In genomic region chr3:53222183-53222901, GRCh38 we compare ENCODE assay signal across 15 cellular contexts. TPM values are rescaled to one million over a fixed set of nuclear protein-coding genes. Genes with fewer than 3 reads are reported as not detected.
DNase-seq lines count a peak whose midpoint lies in the region; ATAC-seq and TF ChIP-seq lines count a peak whose summit lies in the region.
"Had no signal": no experiment of that assay in that cellular context is flagged by ENCODE, and none has a peak within 500 bp of the region (broad histone marks: within the 10 kb centered on the region; RNA-seq: fewer than 3 reads in every experiment).

No MANE protein-coding gene starts in this region.

- H3K4me3 ChIP-seq in CD8-positive, alpha-beta T cell (ENCODE audit: low read depth, low read length), result no peak overlapping the region
- H3K4me3 ChIP-seq in mesendoderm (ENCODE audit: low read length), result no peak overlapping the region
- H3K4me3 ChIP-seq: thoracic aorta had no signal

- H2BK15ac ChIP-seq in H9 (ENCODE audit: low read depth, low read length) (no peak overlapping the region), mesendoderm (replicated peaks; ENCODE audit: low read depth) (no peak overlapping the region)

- H2AFZ ChIP-seq in H9 (ENCODE audit: low read length), result no peak overlapping the region

- CTCF ChIA-PET in CD8-positive, alpha-beta T cell (lab: Charles Lee), result interaction anchor here (0.8 kb wide), 1 partner anchor 26 kb away, joined by 5 read pairs; no protein-coding TSS in a partner anchor
- CTCF ChIA-PET in activated CD8-positive, alpha-beta memory T cell treated with anti-CD3 and anti-CD28 coated beads, Interleukin-2, amount 10 ng/mL, durations not matched to agents 7 days and 5 days (lab: Charles Lee), result interaction anchor here (1.7 kb wide), 1 partner anchor 26 kb away, joined by 4 read pairs; no protein-coding TSS in a partner anchor

- no CpG with 5 or more reads among the region's 12 CpGs for WGBS in H9 (ENCODE audit: extremely low coverage, insufficient read length, low lambda C conversion rate)
- no CpG with 5 or more reads among the region's 12 CpGs for WGBS in mesendoderm (ENCODE audit: extremely low coverage, insufficient coverage, low lambda C conversion rate)

- H4K8ac ChIP-seq in H9 (replicated peaks; ENCODE audit: insufficient read length, low read depth, low read length), result no peak overlapping the region
- H4K8ac ChIP-seq in mesendoderm (ENCODE audit: low read depth, low read length), result no peak overlapping the region

- H3K27ac Mint-ChIP-seq in CD8-positive, alpha-beta T cell, result peak overlapping the region; percentile 19
- H3K27ac Mint-ChIP-seq in H9 (peak overlapping the region; percentile 2 to 95 (median 45); a peak in 5 of 7 replicates), neural crest cell (ENCODE audit: unreplicated experiment) (peak overlapping the region; percentile 96)
- H3K27ac Mint-ChIP-seq in natural killer cell treated with Interleukin-12 subunit alpha and Interleukin-12 subunit beta and Interleukin-15 and Interleukin-18, amount 100 ng/mL, for 72 hours, result no peak overlapping the region
- no peak overlapping the region for H3K27ac Mint-ChIP-seq in activated CD8-positive, alpha-beta memory T cell treated with anti-CD3 and anti-CD28 coated beads, Interleukin-2, amount 10 ng/mL, durations not matched to agents 7 days and 5 days

- no peaks in the 10 kb centered on the region for H3K9me3 Mint-ChIP-seq in CD8-positive, alpha-beta T cell
- H3K9me3 Mint-ChIP-seq in H9, result no peaks in the 10 kb centered on the region
- no peaks in the 10 kb centered on the region for H3K9me3 Mint-ChIP-seq in neural crest cell
- H3K9me3 Mint-ChIP-seq in natural killer cell treated with Interleukin-12 subunit alpha and Interleukin-12 subunit beta and Interleukin-15 and Interleukin-18, amount 100 ng/mL, for 72 hours, result no peaks in the 10 kb centered on the region
- no peaks in the 10 kb centered on the region for H3K9me3 Mint-ChIP-seq in activated CD8-positive, alpha-beta memory T cell treated with anti-CD3 and anti-CD28 coated beads, Interleukin-2, amount 10 ng/mL, durations not matched to agents 7 days and 5 days (ENCODE audit: low read depth)

- intact Hi-C loops in CD8-positive, alpha-beta T cell (cut with DNase I, micrococcal nuclease), result no loop called here

- H2BK120ac ChIP-seq in H9 (ENCODE audit: low read depth, low read length, poor library complexity, severe bottlenecking) (no peak overlapping the region), mesendoderm (ENCODE audit: low read depth, low read length) (no peak overlapping the region)

- no peaks in the 10 kb centered on the region for H3K23me2 ChIP-seq in H9 (ENCODE audit: insufficient read length, low read depth, low read length, poor library complexity, severe bottlenecking)

- no peak overlapping the region for H3K4ac ChIP-seq in H9 (ENCODE audit: low read depth, low read length)
- no peak overlapping the region for H3K4ac ChIP-seq in mesendoderm (ENCODE audit: low read depth, low read length)

- no peak for ATAC-seq in CD8-positive, alpha-beta T cell
- ATAC-seq in natural killer cell treated with Interleukin-12 subunit alpha and Interleukin-12 subunit beta and Interleukin-15 and Interleukin-18, amount 100 ng/mL, for 72 hours, result no peak
- ATAC-seq in HG02642 (IDR thresholded peaks at IDR 0.05; ENCODE audit: poor library complexity, unreplicated experiment), result no peak
- ATAC-seq in activated CD8-positive, alpha-beta memory T cell treated with anti-CD3 and anti-CD28 coated beads, Interleukin-2, amount 10 ng/mL, durations not matched to agents 7 days and 5 days, result no peak

- no peak overlapping the region for H2BK20ac ChIP-seq in H9 (ENCODE audit: low read depth, low read length, poor library complexity, severe bottlenecking)

- H3K4me1 Mint-ChIP-seq in CD8-positive, alpha-beta T cell (ENCODE audit: low read depth), result peaks cover 3% of the 10 kb centered on the region
- H3K4me1 Mint-ChIP-seq in H9 (peaks cover 0 to 1% of the 10 kb centered on the region in 2 experiments; a peak in 3 of 4 replicates), neural crest cell (peaks cover 27% of the 10 kb centered on the region)
- H3K4me1 Mint-ChIP-seq in natural killer cell treated with Interleukin-12 subunit alpha and Interleukin-12 subunit beta and Interleukin-15 and Interleukin-18, amount 100 ng/mL, for 72 hours (ENCODE audit: low read depth in 2 of 2), result peaks cover 0 to 5% of the 10 kb centered on the region in 2 donors
- H3K4me1 Mint-ChIP-seq in activated CD8-positive, alpha-beta memory T cell treated with anti-CD3 and anti-CD28 coated beads, Interleukin-2, amount 10 ng/mL, durations not matched to agents 7 days and 5 days, result peaks cover 5% of the 10 kb centered on the region

- no peak overlapping the region for H3K4me3 Mint-ChIP-seq in CD8-positive, alpha-beta T cell
- H3K4me3 Mint-ChIP-seq in H9 (no peak overlapping the region), neural crest cell (peak overlapping the region; percentile 61)
- no peak overlapping the region for H3K4me3 Mint-ChIP-seq in natural killer cell treated with Interleukin-12 subunit alpha and Interleukin-12 subunit beta and Interleukin-15 and Interleukin-18, amount 100 ng/mL, for 72 hours
- H3K4me3 Mint-ChIP-seq in activated CD8-positive, alpha-beta memory T cell treated with anti-CD3 and anti-CD28 coated beads, Interleukin-2, amount 10 ng/mL, durations not matched to agents 7 days and 5 days, result no peak overlapping the region

- H3K23ac ChIP-seq in H9 (ENCODE audit: insufficient read length, low read depth, low read length), result no peak overlapping the region
- H3K23ac ChIP-seq in mesendoderm (ENCODE audit: low read length), result no peak overlapping the region

- H3K18ac ChIP-seq in H9 (ENCODE audit: insufficient read length, low read depth, low read length), result no peak overlapping the region
- no peak overlapping the region for H3K18ac ChIP-seq in mesendoderm (ENCODE audit: low read length)

- H3K27me3 ChIP-seq in CD8-positive, alpha-beta T cell (ENCODE audit: insufficient read depth, low read length), result no peaks in the 10 kb centered on the region
- H3K27me3 ChIP-seq in H9 (ENCODE audit: insufficient read depth, low read length) (no peaks in the 10 kb centered on the region), mesendoderm (ENCODE audit: insufficient read depth, low read length, poor library complexity) (no peaks in the 10 kb centered on the region)

- H4K20me1 ChIP-seq in H9 (ENCODE audit: control insufficient read depth, insufficient read depth, insufficient read length), result no peaks in the 10 kb centered on the region

- no peaks in the 10 kb centered on the region for H3K79me2 ChIP-seq in H9 (ENCODE audit: insufficient read depth, low read length)
- H3K79me2 ChIP-seq in mesendoderm (ENCODE audit: control insufficient read depth, insufficient read depth, low read length), result no peaks in the 10 kb centered on the region

- H2AK5ac ChIP-seq in H9 (ENCODE audit: insufficient read length, low read length) (no peak overlapping the region), mesendoderm (ENCODE audit: low read length) (no peak overlapping the region)

- H3K56ac ChIP-seq in H9 (ENCODE audit: insufficient read length, low read depth, low read length), result no peak overlapping the region
- no peak overlapping the region for H3K56ac ChIP-seq in mesendoderm (ENCODE audit: low read length)

- POLR2A ChIA-PET in CD8-positive, alpha-beta T cell (lab: Charles Lee), result interaction anchor here (1.0 kb wide), 1 partner anchor 9 kb away, joined by 3 read pairs; no protein-coding TSS in a partner anchor

- H2BK12ac ChIP-seq in H9 (ENCODE audit: insufficient read length, low read depth, low read length), result no peak overlapping the region

- H4K91ac ChIP-seq in H9 (ENCODE audit: insufficient read length, low read depth, low read length), result no peak overlapping the region

- H3K4me1 ChIP-seq in CD8-positive, alpha-beta T cell (ENCODE audit: insufficient read depth, low read length), result no peaks in the 10 kb centered on the region
- H3K4me1 ChIP-seq in H9 (ENCODE audit: insufficient read depth, low read length), result no peaks in the 10 kb centered on the region; the same call in 1 of the 2 replicates
- no peaks in the 10 kb centered on the region for H3K4me1 ChIP-seq in mesendoderm (ENCODE audit: control insufficient read depth, low read depth, low read length)

- no peaks in the 10 kb centered on the region for H3K9me3 ChIP-seq in CD8-positive, alpha-beta T cell (ENCODE audit: low read length)
- no peaks in the 10 kb centered on the region for H3K9me3 ChIP-seq in H9 (ENCODE audit: control insufficient read depth, low read depth, low read length)
- H3K9me3 ChIP-seq: thoracic aorta had no signal

- TF ChIP-seq CTCF in CD8-positive, alpha-beta T cell (IDR thresholded peaks at IDR 0.05), result no peak
- TF ChIP-seq CTCF in H9 (conservative IDR thresholded peaks at IDR 0.05) (no peak), neural crest cell (conservative IDR thresholded peaks at IDR 0.05) (no peak)

- H3K79me1 ChIP-seq in H9 (ENCODE audit: insufficient read depth, low read depth, low read length, poor library complexity, severe bottlenecking), result no peaks in the 10 kb centered on the region
- H3K79me1 ChIP-seq in mesendoderm (ENCODE audit: low read length), result no peaks in the 10 kb centered on the region

- no peak overlapping the region for H3K9ac ChIP-seq in H9 (ENCODE audit: extremely low read depth, insufficient read length, low read length)
- no peak overlapping the region for H3K9ac ChIP-seq in mesendoderm (ENCODE audit: low read length)

- H4K5ac ChIP-seq in H9 (ENCODE audit: insufficient read length, low read depth, low read length) (no peak overlapping the region), mesendoderm (ENCODE audit: low read length) (no peak overlapping the region)

- no peak for DNase-seq in CD8-positive, alpha-beta T cell
- DNase-seq in H9 (no peak), caudate nucleus (lab: John Stamatoyannopoulos, UW) (no peak), neural crest cell (ENCODE audit: low read depth, low spot score) (no peak), mesendoderm (no peak)
- DNase-seq in natural killer cell treated with Interleukin-12 subunit alpha and Interleukin-12 subunit beta and Interleukin-15 and Interleukin-18, amount 100 ng/mL, for 72 hours (ENCODE audit: low spot score), result no peak
- no peak for DNase-seq in activated CD8-positive, alpha-beta memory T cell treated with anti-CD3 and anti-CD28 coated beads, Interleukin-2, amount 10 ng/mL, durations not matched to agents 7 days and 5 days
- DNase-seq: activated CD8-positive, alpha-beta memory T cell treated with anti-CD3 and anti-CD28 coated beads, Interleukin-2, amount 50 U/mL, for 4 hours; head of caudate nucleus; KBM-7; NCI-H1436 treated with DMSO at 0.1 percent for 48 hours; NCI-H526; SIG-M5 had no signal

- peaks cover 42% of the 10 kb centered on the region for H3K36me3 Mint-ChIP-seq in CD8-positive, alpha-beta T cell
- H3K36me3 Mint-ChIP-seq in H9 (ENCODE audit: insufficient read depth in 1 of 3, low read depth in 3 of 3) (peaks cover 27 to 49% (median 35%) of the 10 kb centered on the region in 3 experiments; a peak in 6 of 7 replicates), neural crest cell (ENCODE audit: low read depth) (peaks cover 10% of the 10 kb centered on the region)
- no peaks in the 10 kb centered on the region for H3K36me3 Mint-ChIP-seq in natural killer cell treated with Interleukin-12 subunit alpha and Interleukin-12 subunit beta and Interleukin-15 and Interleukin-18, amount 100 ng/mL, for 72 hours
- H3K36me3 Mint-ChIP-seq in activated CD8-positive, alpha-beta memory T cell treated with anti-CD3 and anti-CD28 coated beads, Interleukin-2, amount 10 ng/mL, durations not matched to agents 7 days and 5 days, result peaks cover 9% of the 10 kb centered on the region

- H3K4me2 ChIP-seq in H9 (ENCODE audit: insufficient read depth, insufficient read length, low read length) (no peak overlapping the region), mesendoderm (ENCODE audit: low read length) (no peak overlapping the region)

- no peak overlapping the region for H3K27ac ChIP-seq in CD8-positive, alpha-beta T cell (ENCODE audit: low read depth, low read length)
- H3K27ac ChIP-seq in H9 (ENCODE audit: insufficient read length, low read depth, low read length) (peak overlapping the region; percentile 6), caudate nucleus (ENCODE audit: low read depth, low read length) (peak overlapping the region; percentile 55), mesendoderm (ENCODE audit: low read depth, low read length) (no peak overlapping the region)
- H3K27ac ChIP-seq: thoracic aorta had no signal

- H3K36me3 ChIP-seq in CD8-positive, alpha-beta T cell (ENCODE audit: insufficient read depth, low read length), result peaks cover 22% of the 10 kb centered on the region
- H3K36me3 ChIP-seq in mesendoderm (ENCODE audit: control insufficient read depth, insufficient read depth, low read length), result peaks cover 19% of the 10 kb centered on the region

- H3K14ac ChIP-seq in H9 (ENCODE audit: insufficient read depth, low read length), result no peak overlapping the region

- H2BK5ac ChIP-seq in H9 (ENCODE audit: insufficient read length, low read length), result no peak overlapping the region
- no peak overlapping the region for H2BK5ac ChIP-seq in mesendoderm (ENCODE audit: low read length)

- H3K27me3 Mint-ChIP-seq in CD8-positive, alpha-beta T cell (ENCODE audit: low read depth), result no peaks in the 10 kb centered on the region
- H3K27me3 Mint-ChIP-seq in H9 (ENCODE audit: low read depth), result peaks cover 5% of the 10 kb centered on the region
- peaks cover 5% of the 10 kb centered on the region for H3K27me3 Mint-ChIP-seq in neural crest cell (ENCODE audit: low read depth)
- H3K27me3 Mint-ChIP-seq in natural killer cell treated with Interleukin-12 subunit alpha and Interleukin-12 subunit beta and Interleukin-15 and Interleukin-18, amount 100 ng/mL, for 72 hours, result no peaks in the 10 kb centered on the region
- no peaks in the 10 kb centered on the region for H3K27me3 Mint-ChIP-seq in activated CD8-positive, alpha-beta memory T cell treated with anti-CD3 and anti-CD28 coated beads, Interleukin-2, amount 10 ng/mL, durations not matched to agents 7 days and 5 days

- no peak overlapping the region for H3T11ph ChIP-seq in H9 (ENCODE audit: low read length)

RNA-seq across cellular contexts. Expression of gene TKT, which starts 33.5 kb away (rescaled TPM):
- 10 to 100 TPM; 94.5 to 99.9 TPM for total RNA-seq in CD8-positive, alpha-beta T cell
- total RNA-seq in H9 (2021) (650 and 676 TPM in 2 replicates), neural crest cell (556 and 564 TPM in 2 replicates)
- total RNA-seq in natural killer cell treated with Interleukin-12 subunit alpha and Interleukin-12 subunit beta and Interleukin-15 and Interleukin-18, amount 100 ng/mL, for 72 hours, result 100 to 1,000 TPM; 171 to 339 TPM
- 100 to 1,000 TPM; 226 to 231 TPM for total RNA-seq in activated CD8-positive, alpha-beta memory T cell treated with anti-CD3 and anti-CD28 coated beads, Interleukin-2, amount 10 ng/mL, durations not matched to agents 7 days and 5 days
- polyA plus RNA-seq in mesendoderm (2013, experiment 1 of 2), result 502 TPM
- polyA plus RNA-seq in mesendoderm (2013, experiment 2 of 2), result 522 TPM

Comparison
In these comparisons a context has a peak if more than half of its experiments do, and no peak if none do; other contexts are left out.
1. H3K27ac ChIP-seq: peak in H9 (single experiment) and caudate nucleus (single experiment); none in CD8-positive, alpha-beta T cell (single experiment) and mesendoderm (single experiment).
2. H3K27ac Mint-ChIP-seq: peak in CD8-positive, alpha-beta T cell (single experiment), H9 (3 of 3) and neural crest cell (single experiment); none in natural killer cell treated with Interleukin-12 subunit alpha and Interleukin-12 subunit beta and Interleukin-15 and Interleukin-18, amount 100 ng/mL, for 72 hours (0 of 2) and activated CD8-positive, alpha-beta memory T cell treated with anti-CD3 and anti-CD28 coated beads, Interleukin-2, amount 10 ng/mL, durations not matched to agents 7 days and 5 days (single experiment).